Comparison of ENCODE assay signal across 8 cellular contexts in genomic region chr22:40898850-40899357, GRCh38. TPM values are rescaled to one million over a fixed set of nuclear protein-coding genes. Genes with fewer than 3 reads are reported as not detected.
A peak's percentile ranks its signal among the peaks of the same experiment; 100 is the strongest.
DNase-seq lines count a peak whose midpoint lies in the region; ATAC-seq and TF ChIP-seq lines count a peak whose summit lies in the region.

No MANE protein-coding gene starts in this region.

- H3K36me3 Mint-ChIP-seq in activated CD4-positive, alpha-beta T cell treated with anti-CD3 and anti-CD28 coated beads, Interleukin-2, amount 10 ng/mL, durations not matched to agents 24 days and 14 days (ENCODE audit: low read depth) = no peaks in the 10 kb centered on the region

- no peaks in the 10 kb centered on the region for H3K9me3 Mint-ChIP-seq in activated CD4-positive, alpha-beta T cell treated with anti-CD3 and anti-CD28 coated beads, Interleukin-2, amount 10 ng/mL, durations not matched to agents 24 days and 14 days

- H3K4me1 Mint-ChIP-seq in activated CD4-positive, alpha-beta T cell treated with anti-CD3 and anti-CD28 coated beads, Interleukin-2, amount 10 ng/mL, durations not matched to agents 24 days and 14 days = peaks cover 8% of the 10 kb centered on the region

- peak; percentile 33 for DNase-seq in AG09309 (ENCODE audit: low read depth)
- peak; percentile 68 for DNase-seq in GM12865 (ENCODE audit: low read depth)
- peak; percentile 59 for DNase-seq in NCI-H2171 (lab: John Stamatoyannopoulos, UW)
- DNase-seq in activated CD4-positive, alpha-beta T cell treated with anti-CD3 and anti-CD28 coated beads, Interleukin-2, amount 10 ng/mL, durations not matched to agents 24 days and 14 days = peak; percentile 77
- DNase-seq in fibroblast of villous mesenchyme (ENCODE audit: low read depth) = peak; percentile 76
- peak; percentile 38 for DNase-seq in putamen (ENCODE audit: low spot score)

- ATAC-seq in HG03159 (IDR thresholded peaks at IDR 0.05; ENCODE audit: unreplicated experiment) (no peak), GM21576 (IDR thresholded peaks at IDR 0.05; ENCODE audit: unreplicated experiment) (no peak)

- no peaks in the 10 kb centered on the region for H3K27me3 Mint-ChIP-seq in activated CD4-positive, alpha-beta T cell treated with anti-CD3 and anti-CD28 coated beads, Interleukin-2, amount 10 ng/mL, durations not matched to agents 24 days and 14 days

- intact Hi-C loops in activated CD4-positive, alpha-beta T cell treated with anti-CD3 and anti-CD28 coated beads, Interleukin-2, amount 10 ng/mL, durations not matched to agents 24 days and 14 days (cut with micrococcal nuclease) = loop anchor here (1.0 to 10.0 kb wide), 6 partner anchors 42 to 464 kb away; partner anchors contain the start of genes SLC25A17, ST13 and XPNPEP3

- peak; percentile 63 for TF ChIP-seq CTCF in AG09309 (IDR thresholded peaks at IDR 0.05; ENCODE audit: control insufficient read depth, insufficient read depth, low read depth, low read length, missing control alignments)
- TF ChIP-seq CTCF in GM12865 (IDR thresholded peaks at IDR 0.05; ENCODE audit: insufficient read depth, low read depth, low read length, missing control alignments) = peak; percentile 43
- peak; percentile 63 for TF ChIP-seq CTCF in fibroblast of villous mesenchyme (IDR thresholded peaks at IDR 0.05; ENCODE audit: insufficient read depth, low read depth, low read length)

- H3K27ac Mint-ChIP-seq in activated CD4-positive, alpha-beta T cell treated with anti-CD3 and anti-CD28 coated beads, Interleukin-2, amount 10 ng/mL, durations not matched to agents 24 days and 14 days = peak overlapping the region; percentile 80

- H3K4me3 Mint-ChIP-seq in activated CD4-positive, alpha-beta T cell treated with anti-CD3 and anti-CD28 coated beads, Interleukin-2, amount 10 ng/mL, durations not matched to agents 24 days and 14 days = peak overlapping the region; percentile 34

- H3K4me3 ChIP-seq in AG09309 (ENCODE audit: control insufficient read depth, low read depth, low read length) (no peak overlapping the region), GM12865 (ENCODE audit: low read depth, low read length) (no peak overlapping the region), fibroblast of villous mesenchyme (ENCODE audit: low read depth, low read length) (no peak overlapping the region)

RNA-seq across cellular contexts. Expression of gene DNAJB7, which starts 37.0 kb away (rescaled TPM):
- total RNA-seq in activated CD4-positive, alpha-beta T cell treated with anti-CD3 and anti-CD28 coated beads, Interleukin-2, amount 10 ng/mL, durations not matched to agents 24 days and 14 days = not detected in 2 replicates
- not detected in 2 replicates for total RNA-seq in fibroblast of villous mesenchyme

RNA-seq across cellular contexts. Expression of gene XPNPEP3, which starts 42.0 kb away (rescaled TPM):
- 17.6 and 17.7 TPM in 2 replicates for total RNA-seq in activated CD4-positive, alpha-beta T cell treated with anti-CD3 and anti-CD28 coated beads, Interleukin-2, amount 10 ng/mL, durations not matched to agents 24 days and 14 days
- total RNA-seq in fibroblast of villous mesenchyme = 15.1 and 19.0 TPM in 2 replicates

RNA-seq across cellular contexts. Expression of gene ST13, which starts 42.5 kb away (rescaled TPM):
- total RNA-seq in activated CD4-positive, alpha-beta T cell treated with anti-CD3 and anti-CD28 coated beads, Interleukin-2, amount 10 ng/mL, durations not matched to agents 24 days and 14 days = 210 and 215 TPM in 2 replicates
- 190 and 199 TPM in 2 replicates for total RNA-seq in fibroblast of villous mesenchyme

RNA-seq across cellular contexts. Expression of gene RBX1, which starts 52.3 kb away (rescaled TPM):
- total RNA-seq in activated CD4-positive, alpha-beta T cell treated with anti-CD3 and anti-CD28 coated beads, Interleukin-2, amount 10 ng/mL, durations not matched to agents 24 days and 14 days = 98.5 and 106 TPM in 2 replicates
- 54.4 and 59.6 TPM in 2 replicates for total RNA-seq in fibroblast of villous mesenchyme
